ENCODE assay signal across 19 cellular contexts in genomic region chr4:48122756-48123155, GRCh38. TPM values are rescaled to one million over a fixed set of nuclear protein-coding genes. Genes with fewer than 3 reads are reported as not detected.
DNase-seq lines count a peak whose midpoint lies in the region; TF ChIP-seq lines count a peak whose summit lies in the region.
"Had no signal": no experiment of that assay in that cellular context is flagged by ENCODE, and none has a peak within 500 bp of the region (broad histone marks: within the 10 kb centered on the region; RNA-seq: fewer than 3 reads in every experiment).

No MANE protein-coding gene starts in this region.

- H3K36me3 ChIP-seq in mammary epithelial cell (ENCODE audit: insufficient read depth, low read length): no peaks in the 10 kb centered on the region
- H3K36me3 ChIP-seq: HAP-1 had no signal

- peak; percentile 30 for DNase-seq in DMS53 (lab: John Stamatoyannopoulos, UW)
- no peak for DNase-seq in DMS53 treated with DMSO at 0.1 percent for 48 hours (lab: John Stamatoyannopoulos, UW; ENCODE audit: unreplicated experiment)
- peak; percentile 5 for DNase-seq in NCI-H345 (lab: John Stamatoyannopoulos, UW)
- DNase-seq in NCI-H345 treated with DMSO at 0.1 percent for 48 hours (lab: John Stamatoyannopoulos, UW; ENCODE audit: unreplicated experiment): no peak
- peak; percentile 3 for DNase-seq in MCF 10A (ENCODE audit: unreplicated experiment)
- DNase-seq in mammary epithelial cell: no peak
- no peak for DNase-seq in amygdala (lab: John Stamatoyannopoulos, UW)
- DNase-seq: AML-193, DMS153, DND-41, EL, GM23248 had no signal

- H3K9me3 ChIP-seq in mammary epithelial cell (replicated peaks; ENCODE audit: insufficient read depth, low read length): no peaks in the 10 kb centered on the region
- H3K9me3 ChIP-seq: A549, HAP-1 had no signal

- no peaks in the 10 kb centered on the region for H3K9me3 Mint-ChIP-seq in MCF 10A (ENCODE audit: unreplicated experiment)
- H3K9me3 Mint-ChIP-seq: CD4-positive, alpha-beta memory T cell had no signal

- in situ Hi-C loops in mammary epithelial cell (cut with MboI; ENCODE audit: low sequenced_read_pairs in 2 of 2): loop anchor here in 1 of 2 donors (25.0 kb wide), 1 partner anchor 110 kb away; the partner anchor contains the start of genes CNGA1 and NIPAL1

- H3K27ac Mint-ChIP-seq in MCF 10A (ENCODE audit: low read depth, unreplicated experiment): no peak overlapping the region

- dilution Hi-C loops in mammary epithelial cell (cut with HindIII; ENCODE audit: low sequenced_read_pairs): no loop called here

- no peaks in the 10 kb centered on the region for H3K27me3 Mint-ChIP-seq in MCF 10A (ENCODE audit: insufficient read depth, unreplicated experiment)
- H3K27me3 Mint-ChIP-seq: CD4-positive, alpha-beta memory T cell had no signal

- H3K4me2 ChIP-seq in mammary epithelial cell (ENCODE audit: insufficient read depth, low read depth, low read length): no peak overlapping the region
- H3K4me2 ChIP-seq: A549 had no signal

- peaks cover 7% of the 10 kb centered on the region for H3K4me1 ChIP-seq in mammary epithelial cell (ENCODE audit: insufficient read depth, low read length)
- H3K4me1 ChIP-seq: HAP-1 had no signal

- no peaks in the 10 kb centered on the region for H3K27me3 ChIP-seq in mammary epithelial cell (ENCODE audit: insufficient read depth, low read length)

- POLR2A ChIA-PET in MCF 10A (lab: Yijun Ruan, JAX): no interaction called here

- H3K79me2 ChIP-seq in mammary epithelial cell (ENCODE audit: insufficient read depth, low read length): no peaks in the 10 kb centered on the region

- H4K20me1 ChIP-seq in mammary epithelial cell (ENCODE audit: insufficient read depth, low read length): no peaks in the 10 kb centered on the region

- no peak overlapping the region for H3K9ac ChIP-seq in mammary epithelial cell (ENCODE audit: insufficient read depth, low read length)
- H3K9ac ChIP-seq: GM23248 had no signal

- no peak for TF ChIP-seq CTCF in MCF 10A (IDR thresholded peaks at IDR 0.05; ENCODE audit: unreplicated experiment)
- no peak for TF ChIP-seq CTCF in mammary epithelial cell (conservative IDR thresholded peaks at IDR 0.05 in 1 of 2, IDR thresholded peaks at IDR 0.05 in 1 of 2; ENCODE audit: extremely low read depth in 1 of 2, insufficient read depth in 1 of 2, low read depth in 1 of 2, low read length in 2 of 2)

- H3K36me3 Mint-ChIP-seq in MCF 10A (ENCODE audit: insufficient read depth, unreplicated experiment): no peaks in the 10 kb centered on the region

- H3K27ac ChIP-seq in mammary epithelial cell (ENCODE audit: insufficient read depth, low read depth, low read length): no peak overlapping the region
- H3K27ac ChIP-seq: 22Rv1, A549, C4-2B, GM23248 had no signal

- no peak overlapping the region for H2AFZ ChIP-seq in mammary epithelial cell (ENCODE audit: low read depth, low read length)
- H2AFZ ChIP-seq: GM23248 had no signal

- 52% methylated on average over 1 of the region's 1 CpG for WGBS in mammary epithelial cell (ENCODE audit: low coverage, missing lambda C conversion rate)

- H3K4me1 Mint-ChIP-seq in MCF 10A (ENCODE audit: insufficient read depth, unreplicated experiment): no peaks in the 10 kb centered on the region

- intact Hi-C loops in MCF 10A (cut with micrococcal nuclease): no loop called here
- intact Hi-C loops in mammary epithelial cell (cut with micrococcal nuclease): no loop called here

- no TSS peak for BruUV-seq in MCF 10A (replicated peaks; lab: Mats Ljungman, UMichigan)
- BruUV-seq in mammary epithelial cell (replicated peaks; lab: Mats Ljungman, UMichigan): no TSS peak

- H3K4me3 ChIP-seq in mammary epithelial cell (replicated peaks in 1 of 3; ENCODE audit: insufficient read depth in 1 of 3, low read depth in 2 of 3, low read length in 3 of 3): no peak overlapping the region
- H3K4me3 ChIP-seq: A549, GM12878, GM23248, HAP-1 had no signal

- H3K4me3 Mint-ChIP-seq in MCF 10A (ENCODE audit: unreplicated experiment): no peak overlapping the region

- CTCF ChIA-PET in MCF 10A (lab: Yijun Ruan, JAX) (interaction anchor here (0.6 to 2.8 kb wide), 6 partner anchors 14 to 364 kb away, joined by 3 to 13 read pairs (median 3); no protein-coding TSS in a partner anchor), mammary epithelial cell (lab: Charles Lee; ENCODE audit: low non-redundant PET) (no interaction called here)

RNA-seq across cellular contexts. Expression of gene TXK, which starts 11.3 kb away (rescaled TPM):
- total RNA-seq in MCF 10A (2022) (not detected in 2 replicates), mammary epithelial cell (under 1 TPM in 1 of 2 donors, not detected in 1; 0.17 TPM)
- polyA plus RNA-seq in mammary epithelial cell: not detected
- not detected for polyA minus RNA-seq in mammary epithelial cell
- total RNA-seq: G401, GM23248 had no signal
- polyA plus RNA-seq: GM23248 had no signal

Comparison
In these comparisons a context has a peak if more than half of its experiments do, and no peak if none do; other contexts are left out.
1. DNase-seq: peak in DMS53 (single experiment), NCI-H345 (single experiment) and MCF 10A (single experiment); none in DMS53 treated with DMSO at 0.1 percent for 48 hours (single experiment), NCI-H345 treated with DMSO at 0.1 percent for 48 hours (single experiment), mammary epithelial cell (single experiment) and amygdala (0 of 56).